In the genomic region with DNA sequence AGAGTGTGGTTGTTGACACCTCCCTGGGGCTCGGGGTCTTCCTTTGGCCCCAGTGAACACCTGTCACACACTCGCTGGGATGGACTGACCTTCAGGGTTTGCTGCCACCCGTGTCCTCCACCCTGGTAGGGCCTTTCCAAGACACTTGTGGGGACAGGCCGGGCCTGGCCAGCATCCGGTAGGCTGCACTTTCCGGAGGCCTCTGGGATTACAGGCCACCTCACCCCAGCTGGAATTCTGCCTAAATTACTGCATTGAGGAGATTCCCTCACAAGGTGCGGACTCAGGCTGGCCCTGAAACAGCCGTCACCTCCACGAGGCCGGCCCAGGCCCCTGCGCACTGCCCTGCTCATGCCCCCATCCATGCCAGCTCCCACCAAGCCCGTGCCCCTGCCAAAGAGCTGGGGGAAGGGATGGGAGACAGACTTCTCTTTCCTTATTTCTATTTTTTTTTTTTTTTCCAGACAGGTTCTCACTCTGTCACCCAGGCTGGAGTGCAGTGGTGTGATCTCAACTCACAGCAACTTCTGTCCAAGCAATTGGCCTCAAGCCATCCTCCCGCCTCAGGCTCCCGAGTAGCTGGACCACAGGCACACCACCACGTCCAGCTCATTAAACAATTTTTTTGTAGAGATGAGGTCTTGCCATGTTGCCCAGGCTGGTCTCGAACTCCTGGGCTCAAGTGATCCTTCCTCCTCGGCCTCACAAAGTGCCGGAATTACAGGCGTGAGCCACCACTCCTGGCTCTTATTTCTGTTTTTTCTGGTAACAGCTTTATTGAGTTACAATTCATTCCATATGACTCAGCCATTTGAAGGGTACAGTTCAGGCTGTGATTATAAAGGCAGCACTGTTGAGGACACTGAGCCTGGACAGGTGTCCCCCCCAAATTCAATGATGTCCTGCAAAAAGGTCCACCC, we compare ENCODE assay signal across 15 cellular contexts. TPM values are rescaled to one million over a fixed set of nuclear protein-coding genes. Genes with fewer than 3 reads are reported as not detected.
DNase-seq lines count a peak whose midpoint lies in the region; ATAC-seq, FAIRE-seq and TF ChIP-seq lines count a peak whose summit lies in the region.
"Had no signal": no experiment of that assay in that cellular context is flagged by ENCODE, and none has a peak within 500 bp of the region (broad histone marks: within the 10 kb centered on the region; RNA-seq: fewer than 3 reads in every experiment).

No MANE protein-coding gene starts in this region.

- no peak for TF ChIP-seq POLR2A in A549 (IDR thresholded peaks at IDR 0.05; ENCODE audit: low read length)

- H3K4me3 Mint-ChIP-seq in brain = no peak overlapping the region
- H3K4me3 Mint-ChIP-seq: activated CD8-positive, alpha-beta T cell treated with anti-CD3 and anti-CD28 coated beads for 36 hours; activated naive CD8-positive, alpha-beta T cell treated with anti-CD3 and anti-CD28 coated beads, Interleukin-2, amount 50 U/mL, for 24 hours; activated T-helper 1 cell treated with anti-CD3 and anti-CD28 coated beads, Interleukin-12 subunit alpha, Interleukin-12 subunit beta, Interleukin-2, Interleukin-4 antibody, amounts not matched to agents 30 ng/mL and 10 ng/mL and 1 ng/mL, durations not matched to agents 14 hours and 24 hours and 36 hours had no signal

- H3K4me2 ChIP-seq in A549 = 0 out of 3 replicates have a peak overlapping the region, but pooled peaks have one; percentile 21

- CTCF ChIA-PET in A549 (lab: Yijun Ruan, JAX) (no interaction called here), HEK293 (lab: Yijun Ruan, JAX) (interaction anchor here (0.7 kb wide), 1 partner anchor 51 kb away, joined by 3 read pairs; no protein-coding TSS in a partner anchor)

- TF ChIP-seq CTCF in A549 (IDR thresholded peaks at IDR 0.05) (no peak), HEK293 (tag by site-specific recombination; IDR thresholded peaks at IDR 0.05) (no peak), brain (conservative IDR thresholded peaks at IDR 0.05) (no peak), GM10266 (IDR thresholded peaks at IDR 0.05; ENCODE audit: control insufficient read depth, insufficient read depth, low read depth, missing control alignments) (no peak)

- peaks cover 25% of the 10 kb centered on the region for H3K4me1 Mint-ChIP-seq in brain
- H3K4me1 Mint-ChIP-seq: activated naive CD8-positive, alpha-beta T cell treated with anti-CD3 and anti-CD28 coated beads, Interleukin-2, amount 50 U/mL, for 24 hours had no signal

- peaks cover 23% of the 10 kb centered on the region for H3K36me3 Mint-ChIP-seq in brain

- no peaks in the 10 kb centered on the region for H3K27me3 Mint-ChIP-seq in brain
- H3K27me3 Mint-ChIP-seq: activated CD8-positive, alpha-beta T cell treated with anti-CD3 and anti-CD28 coated beads for 36 hours; activated naive CD8-positive, alpha-beta T cell treated with anti-CD3 and anti-CD28 coated beads, Interleukin-2, amount 50 U/mL, for 24 hours had no signal

- H3K27ac ChIP-seq in A549 (peak overlapping the region; percentile 35 to 97), HEK293 (ENCODE audit: extremely low read depth, low read depth, low read length) (no peak overlapping the region)
- H3K27ac ChIP-seq: HL-60, parathyroid adenoma had no signal

- H3K9me3 Mint-ChIP-seq in brain = peaks cover 0 to 4% (median 0%) of the 10 kb centered on the region in 5 experiments
- H3K9me3 Mint-ChIP-seq: activated CD8-positive, alpha-beta T cell treated with anti-CD3 and anti-CD28 coated beads for 36 hours; activated naive CD8-positive, alpha-beta T cell treated with anti-CD3 and anti-CD28 coated beads, Interleukin-2, amount 50 U/mL, for 24 hours; activated T-helper 1 cell treated with anti-CD3 and anti-CD28 coated beads, Interleukin-12 subunit alpha, Interleukin-12 subunit beta, Interleukin-2, Interleukin-4 antibody, amounts not matched to agents 30 ng/mL and 10 ng/mL and 1 ng/mL, durations not matched to agents 14 hours and 24 hours and 36 hours had no signal

- WGBS in A549 (ENCODE audit: missing lambda C conversion rate) = 60% methylated on average over 17 of the region's 19 CpGs

- H3K4me1 ChIP-seq in A549 (peaks cover 55% of the 10 kb centered on the region), HEK293 (ENCODE audit: control insufficient read depth, insufficient read depth, low read length) (no peaks in the 10 kb centered on the region)
- H3K4me1 ChIP-seq: parathyroid adenoma had no signal

- TF ChIP-seq RAD21 in A549 (conservative IDR thresholded peaks at IDR 0.05 in 1 of 2, IDR thresholded peaks at IDR 0.05 in 1 of 2) = no peak

- H3K36me3 ChIP-seq in HEK293 (ENCODE audit: control insufficient read depth in 2 of 2, insufficient read depth in 1 of 2, low read length in 2 of 2) = peaks cover 0 to 29% of the 10 kb centered on the region in 2 experiments; a peak in 1 of 3 replicates

- ATAC-seq in A549 = 0 out of 6 replicates have a peak, but pooled peaks of 1 of the 2 experiments have one; percentile 0
- peak; percentile 8 for ATAC-seq in left lobe of liver
- no peak for ATAC-seq in GM18861 (IDR thresholded peaks at IDR 0.05; ENCODE audit: unreplicated experiment)
- no peak for ATAC-seq in GM21786 (IDR thresholded peaks at IDR 0.05; ENCODE audit: unreplicated experiment)
- ATAC-seq: activated naive CD8-positive, alpha-beta T cell treated with anti-CD3 and anti-CD28 coated beads, Interleukin-2, amount 50 U/mL, for 24 hours; stimulated activated naive CD8-positive, alpha-beta T cell treated with anti-CD3 and anti-CD28 coated beads, Interleukin-15, Interleukin-2, amounts not matched to agents 100 U/mL and 50 U/mL, for 24 hours had no signal

- DNase-seq in A549 (ENCODE audit: low read depth in 1 of 2, low spot score in 1 of 2) = no peak
- no peak for DNase-seq in left lobe of liver (ENCODE audit: low spot score)
- DNase-seq in DMS53 treated with DMSO at 0.1 percent for 48 hours (lab: John Stamatoyannopoulos, UW; ENCODE audit: unreplicated experiment) = no peak
- DNase-seq in GM10266 (ENCODE audit: extremely low spot score) = no peak
- DNase-seq: activated CD8-positive, alpha-beta T cell treated with anti-CD3 and anti-CD28 coated beads for 36 hours; activated naive CD8-positive, alpha-beta T cell treated with anti-CD3 and anti-CD28 coated beads, Interleukin-2, amount 50 U/mL, for 24 hours; NCI-H146; stimulated activated naive CD8-positive, alpha-beta T cell treated with anti-CD3 and anti-CD28 coated beads, Interleukin-15, Interleukin-2, amounts not matched to agents 100 U/mL and 50 U/mL, for 24 hours had no signal

- peak overlapping the region in 4 of 5 experiments; percentile 46 to 83 (median 52) for H3K27ac Mint-ChIP-seq in brain
- H3K27ac Mint-ChIP-seq: activated CD8-positive, alpha-beta T cell treated with anti-CD3 and anti-CD28 coated beads for 36 hours; activated naive CD8-positive, alpha-beta T cell treated with anti-CD3 and anti-CD28 coated beads, Interleukin-2, amount 50 U/mL, for 24 hours; activated T-helper 1 cell treated with anti-CD3 and anti-CD28 coated beads, Interleukin-12 subunit alpha, Interleukin-12 subunit beta, Interleukin-2, Interleukin-4 antibody, amounts not matched to agents 30 ng/mL and 10 ng/mL and 1 ng/mL, durations not matched to agents 14 hours and 24 hours and 36 hours had no signal

- no peak for FAIRE-seq in A549 (lab: Jason Lieb, UNC)

- H3K9me3 ChIP-seq in A549 (no peaks in the 10 kb centered on the region), HEK293 (ENCODE audit: control insufficient read depth, insufficient read depth, low read depth, low read length) (no peaks in the 10 kb centered on the region)

- TF ChIP-seq EP300 in A549 (IDR thresholded peaks at IDR 0.05) = no peak

- POLR2A ChIA-PET in A549 (lab: Yijun Ruan, JAX) (no interaction called here), HEK293 (lab: Yijun Ruan, JAX) (interaction anchor here (0.6 to 0.7 kb wide), 2 partner anchors 19 to 68 kb away, joined by 4 read pairs; no protein-coding TSS in a partner anchor)

- no peak overlapping the region for H3K4me3 ChIP-seq in A549
- H3K4me3 ChIP-seq in HEK293 (ENCODE audit: low read depth, low read length) = no peak overlapping the region

TF ChIP-seq in A549, 52 proteins besides CTCF, POLR2A, EP300 and RAD21 (continues in another document):
- TF ChIP-seq EHF (CRISPR knock-in tag; IDR thresholded peaks at IDR 0.05) = no peak
- no peak for TF ChIP-seq RARB (CRISPR knock-in tag; IDR thresholded peaks at IDR 0.05)
- no peak for TF ChIP-seq FOSB (CRISPR knock-in tag; IDR thresholded peaks at IDR 0.05)
- no peak for TF ChIP-seq RCOR1 (IDR thresholded peaks at IDR 0.05; ENCODE audit: low read depth, low read length)
- no peak for TF ChIP-seq MAFK (IDR thresholded peaks at IDR 0.05; ENCODE audit: partially characterized antibody)
- TF ChIP-seq RFX5 (IDR thresholded peaks at IDR 0.05) = no peak

TF ChIP-seq in HEK293, 187 proteins besides CTCF, POLR2A, EP300 and RAD21 (continues in another document):
- TF ChIP-seq ZNF510 (tag by site-specific recombination; IDR thresholded peaks at IDR 0.05; ENCODE audit: insufficient replicate concordance) = no peak

RNA-seq across cellular contexts. Expression of a gene that starts 11.3 kb away (rescaled TPM):
- 42.9 and 51.5 TPM in 2 replicates for polyA plus RNA-seq in A549 (2011; rRNA removed)
- 90.6 and 103 TPM in 2 replicates for polyA plus RNA-seq in A549 (2012; cell fraction: cytosol; rRNA removed)
- polyA plus RNA-seq in A549 (2012; cell fraction: nucleus; rRNA removed) = 29.1 and 41.0 TPM in 2 replicates
- 94.1 to 102 TPM (median 101 TPM) in 3 replicates for polyA plus RNA-seq in A549 (2017; fragmentation: RNase III; extraction: RNeasy Plus Mini Kit Qiagen cat#74134 plus additional on column Dnase treatment)
- 16.5 and 23.7 TPM in 2 replicates for polyA minus RNA-seq in A549 (2011; rRNA and poly(A)+ RNA removed)
- 63.4 TPM for polyA plus RNA-seq in brain (ENCODE audit: insufficient read depth, low read depth, low replicate concordance)
- 25.6 TPM for total RNA-seq in left lobe of liver

RNA-seq across cellular contexts. Expression of a gene that starts 24.5 kb away (rescaled TPM):
- polyA plus RNA-seq in A549 (2011; rRNA removed) (15.4 and 16.8 TPM in 2 replicates), A549 (2017; fragmentation: RNase III; extraction: RNeasy Plus Mini Kit Qiagen cat#74134 plus additional on column Dnase treatment) (26.3 to 29.5 TPM (median 28.2 TPM) in 3 replicates), brain (ENCODE audit: insufficient read depth, low read depth, low replicate concordance) (27.4 TPM)
- polyA plus RNA-seq in A549 (2012; cell fraction: cytosol; rRNA removed) = 21.1 and 22.1 TPM in 2 replicates
- polyA plus RNA-seq in A549 (2012; cell fraction: nucleus; rRNA removed) = 36.0 and 38.9 TPM in 2 replicates
- polyA minus RNA-seq in A549 (2011; rRNA and poly(A)+ RNA removed) = 14.5 and 16.5 TPM in 2 replicates
- total RNA-seq in left lobe of liver = 10.3 TPM

RNA-seq across cellular contexts. Expression of a gene that starts 45.9 kb away (rescaled TPM):
- polyA plus RNA-seq in A549 (2011; rRNA removed) = 252 and 292 TPM in 2 replicates
- polyA plus RNA-seq in A549 (2012; cell fraction: cytosol; rRNA removed) = 331 and 370 TPM in 2 replicates
- 322 and 326 TPM in 2 replicates for polyA plus RNA-seq in A549 (2012; cell fraction: nucleus; rRNA removed)
- 189 to 220 TPM (median 214 TPM) in 3 replicates for polyA plus RNA-seq in A549 (2017; fragmentation: RNase III; extraction: RNeasy Plus Mini Kit Qiagen cat#74134 plus additional on column Dnase treatment)
- 336 and 363 TPM in 2 replicates for polyA minus RNA-seq in A549 (2011; rRNA and poly(A)+ RNA removed)
- 83.2 TPM for polyA plus RNA-seq in brain (ENCODE audit: insufficient read depth, low read depth, low replicate concordance)
- total RNA-seq in left lobe of liver = 61.1 TPM
